Comparison of ENCODE assay signal across 9 cellular contexts in the genomic region with DNA sequence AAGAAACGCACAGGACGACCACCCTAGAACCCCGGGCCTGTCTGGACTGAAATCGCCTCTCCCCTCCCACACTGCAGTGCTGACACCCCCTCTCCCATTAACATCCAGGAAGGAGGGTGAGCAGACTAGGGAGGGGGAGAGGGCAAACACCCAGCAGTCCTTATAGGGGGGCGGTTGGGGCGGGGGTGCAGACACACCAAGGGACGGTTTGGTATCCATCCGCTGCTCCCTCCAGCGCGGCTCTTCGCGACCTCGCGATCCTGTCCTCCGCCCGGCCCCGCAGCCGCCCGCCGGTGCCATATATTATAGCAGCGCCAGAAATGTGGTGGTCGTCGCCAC. TPM values are rescaled to one million over a fixed set of nuclear protein-coding genes. Genes with fewer than 3 reads are reported as not detected.
A peak's percentile ranks its signal among the peaks of the same experiment; 100 is the strongest.
DNase-seq lines count a peak whose midpoint lies in the region; ATAC-seq, FAIRE-seq and TF ChIP-seq lines count a peak whose summit lies in the region.
"Had no signal": no experiment of that assay in that cellular context is flagged by ENCODE, and none has a peak within 500 bp of the region (broad histone marks: within the 10 kb centered on the region; RNA-seq: fewer than 3 reads in every experiment).

No MANE protein-coding gene starts in this region.

- 2 to 35% methylated on average over 8 to 23 of the region's 23 CpGs; no CpG with 5 or more reads in 1 of the 3 donors for WGBS in psoas muscle, 3 donors
- 5 to 56% (median 14%) methylated on average over 12 to 23 of the region's 23 CpGs for WGBS in small intestine, 3 donors

- TF ChIP-seq CTCF in glutamatergic neuron (IDR thresholded peaks at IDR 0.05; ENCODE audit: partially characterized antibody, unreplicated experiment) (no peak), psoas muscle (IDR thresholded peaks at IDR 0.05) (no peak)

- no peaks in the 10 kb centered on the region for H3K4me1 ChIP-seq in psoas muscle
- H3K4me1 ChIP-seq in small intestine (ENCODE audit: control insufficient read depth in 2 of 2, insufficient read depth in 1 of 2, low read depth in 1 of 2, low read length in 1 of 2): no peaks in the 10 kb centered on the region

- no peak overlapping the region for H3K27ac ChIP-seq in psoas muscle
- no peak overlapping the region for H3K27ac ChIP-seq in small intestine (ENCODE audit: low read depth in 1 of 2, low read length in 1 of 2)

- H3K27me3 ChIP-seq in psoas muscle (ENCODE audit: insufficient read depth in 3 of 3, low read length in 2 of 3): peaks cover 0 to 14% (median 0%) of the 10 kb centered on the region in 3 donors
- no peaks in the 10 kb centered on the region for H3K27me3 ChIP-seq in small intestine (ENCODE audit: control insufficient read depth in 2 of 2, insufficient read depth in 2 of 2, low read length in 2 of 2)

- no peak for DNase-seq in T-helper 17 cell
- no peak for DNase-seq in glutamatergic neuron
- DNase-seq in psoas muscle: no peak
- no peak for DNase-seq in NCI-H2196 treated with DMSO at 0.1 percent for 48 hours (lab: John Stamatoyannopoulos, UW; ENCODE audit: unreplicated experiment)
- DNase-seq in DMS114 treated with DMSO at 0.1 percent for 48 hours (lab: John Stamatoyannopoulos, UW; ENCODE audit: unreplicated experiment): no peak
- no peak for DNase-seq in AML-193 (lab: John Stamatoyannopoulos, UW)
- no peak for DNase-seq in small intestine

- peak overlapping the region; percentile 95 for H3K27ac Mint-ChIP-seq in T-helper 17 cell
- no peak overlapping the region for H3K27ac Mint-ChIP-seq in glutamatergic neuron (ENCODE audit: unreplicated experiment)

- H3K4me3 ChIP-seq in GM08714 (ENCODE audit: low read length) (peak overlapping the region; percentile 49; the same call in 1 of the 2 replicates), psoas muscle (peak overlapping the region; percentile 70), small intestine (ENCODE audit: low read depth in 1 of 2, low read length in 2 of 2) (peak overlapping the region in 1 of 2 donors; percentile 47)

- no peaks in the 10 kb centered on the region for H3K9me3 ChIP-seq in T-helper 17 cell (ENCODE audit: control insufficient read depth, low read length, poor library complexity, severe bottlenecking)
- H3K9me3 ChIP-seq in psoas muscle: no peaks in the 10 kb centered on the region
- no peaks in the 10 kb centered on the region for H3K9me3 ChIP-seq in small intestine (ENCODE audit: control insufficient read depth, low read depth)

- FAIRE-seq in small intestine (lab: Jason Lieb, UNC): no peak
- FAIRE-seq: GM18507 had no signal

- no peaks in the 10 kb centered on the region for H3K9me3 Mint-ChIP-seq in glutamatergic neuron (ENCODE audit: unreplicated experiment)

- H3K4me1 Mint-ChIP-seq in T-helper 17 cell: peaks cover 10% of the 10 kb centered on the region
- H3K4me1 Mint-ChIP-seq in glutamatergic neuron (ENCODE audit: low read depth, unreplicated experiment): no peaks in the 10 kb centered on the region

- intact Hi-C loops in psoas muscle (cut with DNase I): no loop called here

- H3K27me3 Mint-ChIP-seq in T-helper 17 cell (no peaks in the 10 kb centered on the region), glutamatergic neuron (ENCODE audit: unreplicated experiment) (peaks cover 8% of the 10 kb centered on the region)

- H3K36me3 Mint-ChIP-seq in T-helper 17 cell (ENCODE audit: low read depth) (peaks cover 2% of the 10 kb centered on the region), glutamatergic neuron (ENCODE audit: unreplicated experiment) (peaks cover 2% of the 10 kb centered on the region)

- no peak for ATAC-seq in T-helper 17 cell
- peak; percentile 39 to 62 (median 51) for ATAC-seq in psoas muscle

- peak overlapping the region; percentile 99 for H3K4me3 Mint-ChIP-seq in T-helper 17 cell
- peak overlapping the region; percentile 92 for H3K4me3 Mint-ChIP-seq in glutamatergic neuron (ENCODE audit: unreplicated experiment)

- H3K36me3 ChIP-seq in psoas muscle (ENCODE audit: insufficient read depth in 1 of 2, low read depth in 1 of 2): no peaks in the 10 kb centered on the region
- no peaks in the 10 kb centered on the region for H3K36me3 ChIP-seq in small intestine (ENCODE audit: control insufficient read depth in 2 of 2, insufficient read depth in 2 of 2, low read length in 2 of 2)

RNA-seq across cellular contexts. Expression of gene GPRASP1, which starts 0.4 kb away (rescaled TPM):
- total RNA-seq in T-helper 17 cell: 10 to 100 TPM; 26.8 to 38.9 TPM
- 9.8 TPM for total RNA-seq in glutamatergic neuron (ENCODE audit: unreplicated experiment)
- 1 to 10 TPM; 1.2 to 7.2 (median 2.5) TPM for total RNA-seq in psoas muscle
- under 1 TPM; 0.43 to 0.89 (median 0.84) TPM for polyA plus RNA-seq in psoas muscle
- 1 to 10 TPM in 1 of 3 donors, under 1 TPM in 2; 0.67 to 3.4 (median 0.81) TPM for polyA plus RNA-seq in small intestine

RNA-seq across cellular contexts. Expression of gene ARMCX5, which starts 51.6 kb away (rescaled TPM):
- 10 to 100 TPM in 1 of 2 donors, 1 to 10 TPM in 1; 9.3 to 12.6 TPM for total RNA-seq in T-helper 17 cell
- total RNA-seq in glutamatergic neuron (ENCODE audit: unreplicated experiment): 16.2 TPM
- total RNA-seq in psoas muscle: 1 to 10 TPM; 2.9 to 7.4 (median 3.9) TPM
- polyA plus RNA-seq in psoas muscle: 1 to 10 TPM; 2.4 to 4.2 (median 2.9) TPM
- 1 to 10 TPM; 6.5 to 9.8 (median 6.7) TPM for polyA plus RNA-seq in small intestine
